Comparison of ENCODE assay signal across 14 cellular contexts in genomic region chr3:123672429-123673146, GRCh38.
A peak's percentile ranks its signal among the peaks of the same experiment; 100 is the strongest.
DNase-seq lines count a peak whose midpoint lies in the region; ATAC-seq and TF ChIP-seq lines count a peak whose summit lies in the region.
"Had no signal": no experiment of that assay in that cellular context is flagged by ENCODE, and none has a peak within 500 bp of the region (broad histone marks: within the 10 kb centered on the region; RNA-seq: fewer than 3 reads in every experiment).

No MANE protein-coding gene starts in this region.

- intact Hi-C loops in spleen (cut with DNase I; ENCODE audit: low total_unique reads), result no loop called here

- WGBS in spleen, 5 donors, result 80 to 90% (median 87%) methylated on average over 3 of the region's 3 CpGs

- peaks cover 10% of the 10 kb centered on the region for H3K27me3 Mint-ChIP-seq in activated naive CD8-positive, alpha-beta T cell treated with anti-CD3 and anti-CD28 coated beads, Interleukin-2, amount 50 U/mL, for 24 hours
- peaks cover 46% of the 10 kb centered on the region for H3K27me3 Mint-ChIP-seq in activated naive CD4-positive, alpha-beta T cell treated with anti-CD3 and anti-CD28 coated beads, Interleukin-2, amount 10 ng/mL, durations not matched to agents 7 days and 5 days

- H3K4me1 Mint-ChIP-seq in activated naive CD8-positive, alpha-beta T cell treated with anti-CD3 and anti-CD28 coated beads, Interleukin-2, amount 50 U/mL, for 24 hours, result peaks cover 7% of the 10 kb centered on the region
- H3K4me1 Mint-ChIP-seq in activated naive CD4-positive, alpha-beta T cell treated with anti-CD3 and anti-CD28 coated beads, Interleukin-2, amount 10 ng/mL, durations not matched to agents 7 days and 5 days, result peaks cover 2% of the 10 kb centered on the region

- peaks cover 0 to 10% (median 0%) of the 10 kb centered on the region in 6 donors for H3K36me3 ChIP-seq in spleen

- no peak overlapping the region for H3K27ac Mint-ChIP-seq in activated naive CD8-positive, alpha-beta T cell treated with anti-CD3 and anti-CD28 coated beads, Interleukin-2, amount 50 U/mL, for 24 hours
- no peak overlapping the region for H3K27ac Mint-ChIP-seq in activated naive CD4-positive, alpha-beta T cell treated with anti-CD3 and anti-CD28 coated beads, Interleukin-2, amount 10 ng/mL, durations not matched to agents 7 days and 5 days
- H3K27ac Mint-ChIP-seq: CD8-positive, alpha-beta T cell; GM23338 had no signal

- peak; percentile 38 for ATAC-seq in left lobe of liver
- ATAC-seq in activated naive CD8-positive, alpha-beta T cell treated with anti-CD3 and anti-CD28 coated beads, Interleukin-2, amount 50 U/mL, for 24 hours, result no peak
- no peak for ATAC-seq in HG03108 (IDR thresholded peaks at IDR 0.05; ENCODE audit: unreplicated experiment)
- ATAC-seq: CD8-positive, alpha-beta T cell; GM23338 had no signal

- H3K9me3 ChIP-seq in spleen, result no peaks in the 10 kb centered on the region

- H3K9me3 Mint-ChIP-seq in activated naive CD8-positive, alpha-beta T cell treated with anti-CD3 and anti-CD28 coated beads, Interleukin-2, amount 50 U/mL, for 24 hours, result no peaks in the 10 kb centered on the region
- no peaks in the 10 kb centered on the region for H3K9me3 Mint-ChIP-seq in activated naive CD4-positive, alpha-beta T cell treated with anti-CD3 and anti-CD28 coated beads, Interleukin-2, amount 10 ng/mL, durations not matched to agents 7 days and 5 days
- H3K9me3 Mint-ChIP-seq: CD8-positive, alpha-beta T cell; GM23338 had no signal

- TF ChIP-seq CTCF in C4-2B (conservative IDR thresholded peaks at IDR 0.05) (no peak), spleen (IDR thresholded peaks at IDR 0.05 in 8 of 11, conservative IDR thresholded peaks at IDR 0.05 in 3 of 11) (no peak)

- H3K4me3 Mint-ChIP-seq in activated naive CD8-positive, alpha-beta T cell treated with anti-CD3 and anti-CD28 coated beads, Interleukin-2, amount 50 U/mL, for 24 hours, result no peak overlapping the region
- no peak overlapping the region for H3K4me3 Mint-ChIP-seq in activated naive CD4-positive, alpha-beta T cell treated with anti-CD3 and anti-CD28 coated beads, Interleukin-2, amount 10 ng/mL, durations not matched to agents 7 days and 5 days
- H3K4me3 Mint-ChIP-seq: CD8-positive, alpha-beta T cell; GM23338 had no signal

- H3K27ac ChIP-seq in C4-2B (peak overlapping the region; percentile 60), spleen (peak overlapping the region in 5 of 8 donors; percentile 3 to 50 (median 38))
- H3K27ac ChIP-seq: KMS-11 had no signal

- no peak overlapping the region for H3K4me3 ChIP-seq in spleen
- H3K4me3 ChIP-seq: GM23338 had no signal

- no peak for TF ChIP-seq POLR2A in spleen (IDR thresholded peaks at IDR 0.05)

- H3K27me3 ChIP-seq in spleen (replicated peaks in 1 of 7), result no peaks in the 10 kb centered on the region

- peaks cover 0 to 29% (median 15%) of the 10 kb centered on the region in 6 donors for H3K4me1 ChIP-seq in spleen

- peak; percentile 19 for DNase-seq in NCI-H1694 treated with DMSO at 0.1 percent for 48 hours (lab: John Stamatoyannopoulos, UW)
- DNase-seq in left lobe of liver (ENCODE audit: low spot score), result no peak
- no peak for DNase-seq in spleen
- no peak for DNase-seq in anterior cingulate cortex (lab: John Stamatoyannopoulos, UW)
- DNase-seq in activated naive CD8-positive, alpha-beta T cell treated with anti-CD3 and anti-CD28 coated beads, Interleukin-2, amount 50 U/mL, for 24 hours, result no peak
- DNase-seq in activated naive CD4-positive, alpha-beta T cell treated with anti-CD3 and anti-CD28 coated beads, Interleukin-2, amount 10 ng/mL, durations not matched to agents 7 days and 5 days, result no peak
- DNase-seq: ACHN; CD8-positive, alpha-beta T cell; MM.1S; NCI-H2227 treated with DMSO at 0.1 percent for 48 hours had no signal

- no peaks in the 10 kb centered on the region for H3K36me3 Mint-ChIP-seq in activated naive CD8-positive, alpha-beta T cell treated with anti-CD3 and anti-CD28 coated beads, Interleukin-2, amount 50 U/mL, for 24 hours (ENCODE audit: low read depth)
- no peaks in the 10 kb centered on the region for H3K36me3 Mint-ChIP-seq in activated naive CD4-positive, alpha-beta T cell treated with anti-CD3 and anti-CD28 coated beads, Interleukin-2, amount 10 ng/mL, durations not matched to agents 7 days and 5 days
- H3K36me3 Mint-ChIP-seq: CD8-positive, alpha-beta T cell had no signal

- CTCF ChIA-PET in activated naive CD4-positive, alpha-beta T cell treated with anti-CD3 and anti-CD28 coated beads, Interleukin-2, amount 10 ng/mL, durations not matched to agents 7 days and 5 days (lab: Charles Lee), result no interaction called here
